8 cellular contexts compared by ENCODE assay signal in genomic region chr6:36594029-36594815, GRCh38. TPM values are rescaled to one million over a fixed set of nuclear protein-coding genes. Genes with fewer than 3 reads are reported as not detected.
DNase-seq lines count a peak whose midpoint lies in the region; ATAC-seq, FAIRE-seq and TF ChIP-seq lines count a peak whose summit lies in the region.

Gene SRSF3, plus strand, starts transcription at chr6:36594362. Its CDS starts 2,401 bp downstream, at chr6:36596763.

- H2BK12ac ChIP-seq in trophoblast cell (ENCODE audit: low read length): no peak within 1 kb of the TSS

- peak within 1 kb of the TSS; percentile 94 for H3K4me2 ChIP-seq in trophoblast cell (ENCODE audit: low read length)

- intact Hi-C loops in transverse colon (cut with DNase I; ENCODE audit: low total_unique reads): loop anchor here (5.0 kb wide), 1 partner anchor 47 kb away; the partner anchor contains the start of gene STK38

- peak; percentile 98 for FAIRE-seq in GM12891 (lab: Jason Lieb, UNC)

- TF ChIP-seq CTCF in cardiac muscle cell (IDR thresholded peaks at IDR 0.05; ENCODE audit: low read depth, low read length) (peak; percentile 27), transverse colon (IDR thresholded peaks at IDR 0.05) (peak; percentile 37 to 77 (median 49))

- peak within 1 kb of the TSS; percentile 89 for H3K18ac ChIP-seq in trophoblast cell (ENCODE audit: low read length)

- H3K9ac ChIP-seq in adipocyte (ENCODE audit: low read length) (peak within 1 kb of the TSS; percentile 100), trophoblast cell (ENCODE audit: low read length) (peak within 1 kb of the TSS; percentile 100)

- peaks cover 37% of the 10 kb centered on the region for H3K4me1 ChIP-seq in adipocyte (ENCODE audit: control insufficient read depth, insufficient read depth, low read length)
- H3K4me1 ChIP-seq in cardiac muscle cell (ENCODE audit: low read depth): peaks cover 26% of the 10 kb centered on the region
- peaks cover 5 to 8% of the 10 kb centered on the region in 2 experiments for H3K4me1 ChIP-seq in trophoblast cell (ENCODE audit: control insufficient read depth in 1 of 2, insufficient read depth in 2 of 2, low read length in 2 of 2)
- H3K4me1 ChIP-seq in transverse colon: peaks cover 21 to 40% (median 30%) of the 10 kb centered on the region in 4 donors

- H4K91ac ChIP-seq in trophoblast cell (ENCODE audit: low read depth, low read length): peak within 1 kb of the TSS; percentile 88

- peak within 1 kb of the TSS; percentile 84 for H2BK120ac ChIP-seq in trophoblast cell (ENCODE audit: insufficient read depth, low read length, poor library complexity)

- peak within 1 kb of the TSS; percentile 91 for H2AFZ ChIP-seq in trophoblast cell (ENCODE audit: insufficient read depth, low read length, poor library complexity)

- peak; percentile 100 for TF ChIP-seq POLR2A in GM12891 (IDR thresholded peaks at IDR 0.05; ENCODE audit: low read depth, low read length)
- peak; percentile 100 for TF ChIP-seq POLR2A in transverse colon (IDR thresholded peaks at IDR 0.05)

- H3K4ac ChIP-seq in trophoblast cell (ENCODE audit: low read depth, low read length): peak within 1 kb of the TSS; percentile 98

- peak within 1 kb of the TSS; percentile 92 for H3K14ac ChIP-seq in trophoblast cell (ENCODE audit: low read length)

- peak within 1 kb of the TSS; percentile 93 for H2BK5ac ChIP-seq in trophoblast cell (ENCODE audit: low read depth, low read length, poor library complexity)

- in situ Hi-C loops in transverse colon (cut with MboI; ENCODE audit: low pct_ligation_motif_present in 1 of 4, low pct_unique_long_range_greater_than_20kb in 1 of 4, low sequenced_read_pairs in 3 of 4): loop anchor here in 2 of 4 donors (10.0 to 25.0 kb wide), 2 partner anchors 149 to 157 kb away; partner anchors contain the start of genes KCTD20 (in 2 of the 2) and PXT1 (in 2 of the 2)

- peaks cover 33% of the 10 kb centered on the region for H3K79me2 ChIP-seq in trophoblast cell (ENCODE audit: control insufficient read depth, insufficient read depth, low read length, poor library complexity)

- H3K9me3 ChIP-seq in adipocyte (ENCODE audit: control insufficient read depth, low read length) (no peaks in the 10 kb centered on the region), cardiac muscle cell (ENCODE audit: low read depth) (no peaks in the 10 kb centered on the region), trophoblast cell (ENCODE audit: insufficient read depth, low read depth, low read length) (peaks cover 1% of the 10 kb centered on the region), transverse colon (no peaks in the 10 kb centered on the region)

- H3K36me3 ChIP-seq in adipocyte (ENCODE audit: control insufficient read depth, insufficient read depth, low read length, severe bottlenecking) (peaks cover 34% of the 10 kb centered on the region), cardiac muscle cell (peaks cover 26% of the 10 kb centered on the region), trophoblast cell (ENCODE audit: control insufficient read depth in 1 of 2, insufficient read depth in 2 of 2, low read length in 2 of 2) (peaks cover 19 to 25% of the 10 kb centered on the region in 2 experiments), transverse colon (peaks cover 0 to 22% (median 5%) of the 10 kb centered on the region in 4 donors)

- H4K8ac ChIP-seq in trophoblast cell (ENCODE audit: low read depth, low read length): peak within 1 kb of the TSS; percentile 89

- peak within 1 kb of the TSS; percentile 98 for H3K27ac ChIP-seq in cardiac muscle cell
- peak within 1 kb of the TSS; percentile 96 for H3K27ac ChIP-seq in trophoblast cell (ENCODE audit: low read depth, low read length)
- H3K27ac ChIP-seq in transverse colon: peak within 1 kb of the TSS; percentile 96 to 100 (median 98)

- no CpG with 5 or more reads among the region's 58 CpGs for WGBS in trophoblast cell (ENCODE audit: extremely low coverage, insufficient coverage, insufficient read length)
- 0% methylated on average over 26 to 40 of the region's 58 CpGs for WGBS in transverse colon (ENCODE audit: low coverage in 1 of 2), 2 donors

- peak; percentile 94 for ATAC-seq in HG02840 (IDR thresholded peaks at IDR 0.05; ENCODE audit: low FRiP score, unreplicated experiment)

- no peak within 1 kb of the TSS for H3K23ac ChIP-seq in trophoblast cell (ENCODE audit: low read length)

- peaks cover 14% of the 10 kb centered on the region for H3K79me1 ChIP-seq in trophoblast cell (ENCODE audit: low read length)

- H2AK5ac ChIP-seq in trophoblast cell (ENCODE audit: low read length): no peak within 1 kb of the TSS

- H4K12ac ChIP-seq in trophoblast cell (ENCODE audit: low read depth, low read length): peak within 1 kb of the TSS; percentile 71

- no peak for TF ChIP-seq EP300 in transverse colon (IDR thresholded peaks at IDR 0.05; ENCODE audit: low read depth)

- H3K4me3 ChIP-seq in adipocyte (ENCODE audit: low read length) (peak within 1 kb of the TSS; percentile 96), cardiac muscle cell (peak within 1 kb of the TSS; percentile 94), trophoblast cell (ENCODE audit: low read depth, low read length) (peak within 1 kb of the TSS; percentile 82), transverse colon (peak within 1 kb of the TSS; percentile 52 to 92 (median 80))

- DNase-seq in GM12891 (ENCODE audit: insufficient read length, low spot score) (peak; percentile 76), NCI-H1436 (lab: John Stamatoyannopoulos, UW) (peak; percentile 97), T follicular helper cell (ENCODE audit: low read depth) (peak; percentile 94), adipocyte (ENCODE audit: low read depth) (peak; percentile 99), cardiac muscle cell (ENCODE audit: low read depth in 1 of 2, low spot score in 1 of 2) (peak; percentile 99), trophoblast cell (peak; percentile 97 to 99), transverse colon (peak; percentile 97)

- no peaks in the 10 kb centered on the region for H3K27me3 ChIP-seq in adipocyte (replicated peaks; ENCODE audit: control insufficient read depth, insufficient read depth, low read length)
- no peaks in the 10 kb centered on the region for H3K27me3 ChIP-seq in cardiac muscle cell
- no peaks in the 10 kb centered on the region for H3K27me3 ChIP-seq in trophoblast cell (ENCODE audit: insufficient read depth, low read length)
- H3K27me3 ChIP-seq in transverse colon: no peaks in the 10 kb centered on the region

TF ChIP-seq in GM12891, 5 proteins besides CTCF, POLR2A, EP300 and RAD21:
- no peak for TF ChIP-seq PAX5 (IDR thresholded peaks at IDR 0.05; ENCODE audit: insufficient read depth, low read length, severe bottlenecking)
- TF ChIP-seq POU2F2 (IDR thresholded peaks at IDR 0.05; ENCODE audit: low read depth, low read length): peak; percentile 97
- peak; percentile 95 for TF ChIP-seq TAF1 (IDR thresholded peaks at IDR 0.05; ENCODE audit: low read depth, low read length)
- peak; percentile 100 for TF ChIP-seq POLR2AphosphoS5 (IDR thresholded peaks at IDR 0.05; ENCODE audit: low read depth, low read length)
- no peak for TF ChIP-seq SPI1 (IDR thresholded peaks at IDR 0.05; ENCODE audit: low read depth, low read length)

RNA-seq across cellular contexts. Expression of gene SRSF3, which starts in this region (rescaled TPM):
- polyA plus RNA-seq in GM12891 (2012; ENCODE audit: low read depth, missing spikeins): 352 TPM
- total RNA-seq in cardiac muscle cell (122 and 127 TPM in 2 replicates), transverse colon (100 to 1,000 TPM; 110 to 177 (median 144) TPM)
- polyA plus RNA-seq in cardiac muscle cell: 160 and 184 TPM in 2 replicates
- 254 and 259 TPM in 2 replicates for polyA plus RNA-seq in trophoblast cell (2013)

Comparison
In these comparisons a context has a peak if more than half of its experiments do, and no peak if none do; other contexts are left out.
1. Peak in every context shown above with its lines: DNase-seq, ATAC-seq, H3K4me3 ChIP-seq and H3K27ac ChIP-seq.